In the genomic region with DNA sequence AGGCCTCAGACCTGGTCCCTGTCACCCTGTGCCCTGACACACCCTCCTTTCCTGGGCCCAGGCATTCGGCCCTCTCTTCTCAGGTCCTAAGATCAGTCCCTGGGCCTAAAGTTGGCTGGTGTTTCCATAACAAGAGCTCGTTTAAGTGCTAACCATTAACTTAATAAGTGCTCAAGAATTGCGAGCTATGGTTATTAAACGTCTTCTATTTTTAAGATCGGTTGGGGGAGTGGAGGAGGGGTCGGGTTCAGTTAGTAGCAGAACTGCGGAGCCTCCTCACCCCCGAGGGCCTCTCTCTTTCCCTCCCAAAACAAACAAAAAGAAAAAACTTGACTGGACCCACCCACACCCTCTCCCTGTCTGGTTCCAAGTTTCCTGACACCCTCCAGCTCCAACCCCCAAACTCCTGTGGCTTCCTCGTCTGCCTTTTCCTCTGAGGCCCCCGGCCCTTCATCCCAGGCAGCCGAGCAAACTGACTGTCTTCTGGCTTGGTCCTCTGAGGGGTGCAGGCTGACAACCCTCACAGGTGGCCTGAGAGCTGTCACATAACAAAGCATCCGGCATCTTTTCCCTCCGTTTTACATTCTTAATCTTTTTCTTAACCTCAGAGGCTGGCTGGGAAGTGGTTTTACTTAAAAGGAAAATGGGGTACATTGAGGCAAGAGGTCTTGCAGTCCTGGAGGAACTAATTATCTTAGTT, we compare ENCODE assay signal across 8 cellular contexts. TPM values are rescaled to one million over a fixed set of nuclear protein-coding genes. Genes with fewer than 3 reads are reported as not detected.
DNase-seq lines count a peak whose midpoint lies in the region; ATAC-seq and TF ChIP-seq lines count a peak whose summit lies in the region.

No MANE protein-coding gene starts in this region.

- CTCF ChIA-PET in BJ (lab: Yijun Ruan, JAX), result interaction anchor here (0.8 to 1.9 kb wide), 7 partner anchors 11 to 338 kb away, joined by 3 to 5 read pairs (median 3); no protein-coding TSS in a partner anchor

- POLR2A ChIA-PET in BJ (lab: Charles Lee), result interaction anchor here (0.6 kb wide), 1 partner anchor 746 kb away, joined by 3 read pairs; no protein-coding TSS in a partner anchor

- peak overlapping the region; percentile 74 for H3K27ac ChIP-seq in muscle layer of duodenum (ENCODE audit: low read length)

- no peak for DNase-seq in BJ (ENCODE audit: low read depth)
- DNase-seq in HuH-7 (ENCODE audit: low spot score), result peak; percentile 26
- DNase-seq in cardiac fibroblast (ENCODE audit: low read depth in 2 of 2), result peak in 1 of 2 donors; percentile 10
- no peak for DNase-seq in COR-L47 (lab: John Stamatoyannopoulos, UW)

- no peaks in the 10 kb centered on the region for H3K9me3 ChIP-seq in muscle layer of duodenum (ENCODE audit: control insufficient read depth in 1 of 2, low read length in 2 of 2)

- H3K36me3 ChIP-seq in BJ (ENCODE audit: control insufficient read depth, insufficient read depth, low read length) (peaks cover 2% of the 10 kb centered on the region), muscle layer of duodenum (ENCODE audit: control insufficient read depth in 1 of 2, insufficient read depth in 2 of 2, low read length in 2 of 2) (peaks cover 0 to 10% of the 10 kb centered on the region in 2 donors)

- H3K27me3 ChIP-seq in BJ (ENCODE audit: control insufficient read depth, insufficient read depth, low read length) (no peaks in the 10 kb centered on the region), muscle layer of duodenum (ENCODE audit: low read depth, low read length) (no peaks in the 10 kb centered on the region)

- TF ChIP-seq CTCF in BJ (IDR thresholded peaks at IDR 0.05; ENCODE audit: insufficient read depth, low read depth, low read length) (no peak), cardiac fibroblast (IDR thresholded peaks at IDR 0.05; ENCODE audit: low read depth, low read length) (no peak)

- H3K4me3 ChIP-seq in BJ (ENCODE audit: low read depth, low read length), result peak overlapping the region; percentile 79
- H3K4me3 ChIP-seq in cardiac fibroblast (replicated peaks in 1 of 2; ENCODE audit: low read depth in 2 of 2, low read length in 2 of 2), result peak overlapping the region; percentile 92 to 95
- H3K4me3 ChIP-seq in muscle layer of duodenum (ENCODE audit: low read depth in 1 of 2, low read length in 2 of 2), result peak overlapping the region; percentile 97 to 99

- H3K4me1 ChIP-seq in muscle layer of duodenum (ENCODE audit: control insufficient read depth in 1 of 2, insufficient read depth in 2 of 2, low read length in 2 of 2), result peaks cover 14 to 38% of the 10 kb centered on the region in 2 donors

- no peak for ATAC-seq in activated CD4-positive, CD25-positive, alpha-beta regulatory T cell treated with anti-CD3 and anti-CD28 coated beads, Interleukin-2, amount 50 U/mL, for 24 hours
- no peak for ATAC-seq in HG03095 (IDR thresholded peaks at IDR 0.05; ENCODE audit: unreplicated experiment)
- no peak for ATAC-seq in GM21423 (IDR thresholded peaks at IDR 0.05; ENCODE audit: unreplicated experiment)

RNA-seq across cellular contexts. Expression of a gene that starts 2.0 kb away (rescaled TPM):
- polyA plus RNA-seq in BJ (2011; rRNA removed), result 6.0 and 8.2 TPM in 2 replicates
- polyA minus RNA-seq in BJ (2011; rRNA and poly(A)+ RNA removed), result 11.3 and 11.4 TPM in 2 replicates
